Comparison of ENCODE assay signal across 14 cellular contexts in genomic region chr16:49700928-49701685, GRCh38.
DNase-seq lines count a peak whose midpoint lies in the region; ATAC-seq, FAIRE-seq and TF ChIP-seq lines count a peak whose summit lies in the region.
"Had no signal": no experiment of that assay in that cellular context is flagged by ENCODE, and none has a peak within 500 bp of the region (broad histone marks: within the 10 kb centered on the region; RNA-seq: fewer than 3 reads in every experiment).

No MANE protein-coding gene starts in this region.

- TF ChIP-seq CTCF in HepG2 (CRISPR knock-in tag; IDR thresholded peaks at IDR 0.05) (no peak), right lobe of liver (IDR thresholded peaks at IDR 0.05) (no peak), fibroblast of pulmonary artery (IDR thresholded peaks at IDR 0.05; ENCODE audit: low read length, missing control alignments) (no peak)

- H3K36me3 ChIP-seq in HepG2 (replicated peaks in 1 of 2; ENCODE audit: control insufficient read depth in 1 of 2, insufficient read depth in 2 of 2, low read length in 2 of 2) (no peaks in the 10 kb centered on the region), right lobe of liver (no peaks in the 10 kb centered on the region), neuronal stem cell (replicated peaks in 1 of 2; ENCODE audit: control insufficient read depth in 2 of 2, insufficient read depth in 2 of 2, low read length in 2 of 2) (peaks cover 0 to 15% of the 10 kb centered on the region in 2 donors), aorta (ENCODE audit: control insufficient read depth in 1 of 2, insufficient read depth in 2 of 2, low read length in 1 of 2) (no peaks in the 10 kb centered on the region)
- no peaks in the 10 kb centered on the region for H3K36me3 ChIP-seq in naive thymus-derived CD4-positive, alpha-beta T cell (ENCODE audit: control insufficient read depth in 2 of 3, insufficient read depth in 3 of 3, low read length in 3 of 3)
- H3K36me3 ChIP-seq: spleen had no signal

- no peak overlapping the region for H3K23ac ChIP-seq in neuronal stem cell (ENCODE audit: low read depth, low read length, poor library complexity)

- H3K27ac Mint-ChIP-seq in naive thymus-derived CD4-positive, alpha-beta T cell = no peak overlapping the region
- H3K27ac Mint-ChIP-seq: activated B cell treated with CpG ODN at 0.5 μM for 24 hours; activated T-cell treated with anti-CD3 and anti-CD28 coated beads, Interleukin-2, amount 50 U/mL, for 24 hours had no signal

- H3K9me3 ChIP-seq in HepG2 (ENCODE audit: low read length) = no peaks in the 10 kb centered on the region
- no peaks in the 10 kb centered on the region for H3K9me3 ChIP-seq in right lobe of liver
- no peaks in the 10 kb centered on the region for H3K9me3 ChIP-seq in neuronal stem cell (replicated peaks in 1 of 2; ENCODE audit: control insufficient read depth in 2 of 2, insufficient read depth in 1 of 2, low read depth in 1 of 2, low read length in 2 of 2)
- no peaks in the 10 kb centered on the region for H3K9me3 ChIP-seq in aorta (ENCODE audit: control insufficient read depth, low read length)
- no peaks in the 10 kb centered on the region for H3K9me3 ChIP-seq in naive thymus-derived CD4-positive, alpha-beta T cell (ENCODE audit: control insufficient read depth in 2 of 3, low read length in 3 of 3)

- H2BK15ac ChIP-seq in neuronal stem cell (ENCODE audit: low read length) = no peak overlapping the region

- intact Hi-C loops in HepG2 (cut with micrococcal nuclease; ENCODE audit: unreplicated experiment) = no loop called here
- intact Hi-C loops in right lobe of liver (cut with DNase I) = no loop called here
- intact Hi-C loops in aorta (cut with DNase I) = loop anchor here in 1 of 2 donors (5.0 kb wide), 1 partner anchor 156 kb away; the partner anchor contains the start of gene ZNF423
- intact Hi-C loops in naive thymus-derived CD4-positive, alpha-beta T cell (cut with micrococcal nuclease) = no loop called here

- peaks cover 2% of the 10 kb centered on the region for H3K79me1 ChIP-seq in neuronal stem cell (ENCODE audit: low read depth, low read length)

- TF ChIP-seq POLR2A in HepG2 (IDR thresholded peaks at IDR 0.05; ENCODE audit: insufficient read depth in 1 of 2, low read depth in 2 of 2, low read length in 2 of 2) (no peak), right lobe of liver (IDR thresholded peaks at IDR 0.05) (no peak)

- ATAC-seq in HepG2 (no peak), right lobe of liver (no peak), aorta (ENCODE audit: low FRiP score) (peak; percentile 64)
- ATAC-seq in naive thymus-derived CD4-positive, alpha-beta T cell = no peak

- H3K9ac ChIP-seq in HepG2 (ENCODE audit: insufficient read depth, low read depth, low read length) (no peak overlapping the region), neuronal stem cell (ENCODE audit: low read depth, low read length, poor library complexity) (no peak overlapping the region)

- POLR2A ChIA-PET in HepG2 (lab: Yijun Ruan, JAX) = no interaction called here
- POLR2A ChIA-PET in naive thymus-derived CD4-positive, alpha-beta T cell (lab: Charles Lee) = no interaction called here

- H4K8ac ChIP-seq in neuronal stem cell (ENCODE audit: low read depth, low read length) = no peak overlapping the region

- H3K27ac ChIP-seq in HepG2 (ENCODE audit: extremely low read length, insufficient read depth, low read length) (no peak overlapping the region), right lobe of liver (no peak overlapping the region), neuronal stem cell (replicated peaks; ENCODE audit: low read length) (peak overlapping the region; percentile 97), aorta (ENCODE audit: low read depth in 1 of 2, low read length in 2 of 2) (no peak overlapping the region)
- no peak overlapping the region for H3K27ac ChIP-seq in naive thymus-derived CD4-positive, alpha-beta T cell (ENCODE audit: low read depth, low read length)
- H3K27ac ChIP-seq: spleen had no signal

- H3K27me3 Mint-ChIP-seq in naive thymus-derived CD4-positive, alpha-beta T cell = peaks cover 19 to 41% (median 26%) of the 10 kb centered on the region in 5 donors

- H2BK12ac ChIP-seq in neuronal stem cell (ENCODE audit: low read length) = no peak overlapping the region

- no peaks in the 10 kb centered on the region for H3K79me2 ChIP-seq in HepG2 (ENCODE audit: insufficient read depth, low read length)

- DNase-seq in HepG2 (ENCODE audit: low spot score) = no peak
- DNase-seq in right lobe of liver = no peak
- DNase-seq in fibroblast of pulmonary artery (ENCODE audit: low read depth) = peak; percentile 73
- DNase-seq in neuronal stem cell (ENCODE audit: low spot score) = no peak
- no peak for DNase-seq in aorta
- no peak for DNase-seq in HuH-7 (ENCODE audit: low spot score)
- no peak for DNase-seq in germinal center (ENCODE audit: low spot score)
- no peak for DNase-seq in naive thymus-derived CD4-positive, alpha-beta T cell
- DNase-seq: activated B cell treated with CpG ODN at 0.5 μM for 24 hours; activated T-cell treated with anti-CD3 and anti-CD28 coated beads, Interleukin-2, amount 50 U/mL, for 24 hours; central memory CD4-positive, alpha-beta T cell; SHP77; spleen; stimulated activated CD8-positive, alpha-beta memory T cell treated with anti-CD3 and anti-CD28 coated beads, Interleukin-4, amount 100 ng/mL, for 48 hours had no signal

- no peaks in the 10 kb centered on the region for H4K20me1 ChIP-seq in HepG2 (ENCODE audit: insufficient read depth, low read length)

- H4K91ac ChIP-seq in neuronal stem cell (ENCODE audit: low read depth, low read length, poor library complexity) = no peak overlapping the region

- H3K4me3 ChIP-seq in HepG2 (replicated peaks in 1 of 3; ENCODE audit: insufficient read depth in 1 of 3, low read depth in 2 of 3, low read length in 3 of 3) (no peak overlapping the region), right lobe of liver (no peak overlapping the region), fibroblast of pulmonary artery (replicated peaks; ENCODE audit: low read depth, low read length) (no peak overlapping the region), neuronal stem cell (ENCODE audit: low read length in 2 of 2) (peak overlapping the region in 1 of 2 donors; percentile 44), aorta (ENCODE audit: low read length in 2 of 2) (no peak overlapping the region)
- no peak overlapping the region for H3K4me3 ChIP-seq in naive thymus-derived CD4-positive, alpha-beta T cell (ENCODE audit: low read length)
- H3K4me3 ChIP-seq: spleen had no signal

- H2AK5ac ChIP-seq in neuronal stem cell (ENCODE audit: low read depth, low read length) = no peak overlapping the region

- no peak for TF ChIP-seq EP300 in HepG2 (IDR thresholded peaks at IDR 0.05; ENCODE audit: low read depth in 2 of 2, low read length in 2 of 2)
- no peak for TF ChIP-seq EP300 in HepG2 (CRISPR knock-in tag; IDR thresholded peaks at IDR 0.05; ENCODE audit: borderline replicate concordance)

- no peaks in the 10 kb centered on the region for H3K36me3 Mint-ChIP-seq in naive thymus-derived CD4-positive, alpha-beta T cell

- H3K14ac ChIP-seq in neuronal stem cell (ENCODE audit: low read length) = no peak overlapping the region

- FAIRE-seq in HepG2 (lab: Jason Lieb, UNC) = no peak

- no peak overlapping the region for H2BK5ac ChIP-seq in neuronal stem cell (ENCODE audit: low read length)

- H3K4me1 ChIP-seq in HepG2 (ENCODE audit: insufficient read depth, low read length) = no peaks in the 10 kb centered on the region
- H3K4me1 ChIP-seq in right lobe of liver = no peaks in the 10 kb centered on the region
- peaks cover 55 to 73% of the 10 kb centered on the region in 2 donors for H3K4me1 ChIP-seq in neuronal stem cell (ENCODE audit: control insufficient read depth in 2 of 2, insufficient read depth in 1 of 2, low read depth in 1 of 2, low read length in 2 of 2)
- H3K4me1 ChIP-seq in aorta (ENCODE audit: control insufficient read depth in 1 of 2, insufficient read depth in 2 of 2, low read length in 2 of 2) = peaks cover 0 to 3% of the 10 kb centered on the region in 2 donors
- no peaks in the 10 kb centered on the region for H3K4me1 ChIP-seq in naive thymus-derived CD4-positive, alpha-beta T cell (ENCODE audit: control insufficient read depth in 2 of 2, insufficient read depth in 2 of 2, low read length in 2 of 2)

- 48% methylated on average over 18 of the region's 18 CpGs for WGBS in HepG2 (ENCODE audit: low lambda C conversion rate)
- 40% methylated on average over 15 of the region's 18 CpGs for WGBS in right lobe of liver (ENCODE audit: insufficient coverage, low coverage, low lambda C conversion rate, missing lambda C conversion rate)
- no CpG with 5 or more reads among the region's 18 CpGs for WGBS in neuronal stem cell (ENCODE audit: extremely low coverage in 2 of 2, insufficient read length in 2 of 2, insufficient replicate concordance in 1 of 2), 2 donors
- WGBS in aorta, 2 donors = 3 to 13% methylated on average over 18 of the region's 18 CpGs

- no peak overlapping the region for H3K4ac ChIP-seq in neuronal stem cell (ENCODE audit: low read length)

- CTCF ChIA-PET in HepG2 (lab: Yijun Ruan, JAX; ENCODE audit: low intra/inter-chr PET ratio, low total read pairs) = no interaction called here
- CTCF ChIA-PET in naive thymus-derived CD4-positive, alpha-beta T cell (lab: Charles Lee) = no interaction called here

- H3K4me2 ChIP-seq in HepG2 (ENCODE audit: low read depth, low read length) = no peak overlapping the region
- H3K4me2 ChIP-seq in neuronal stem cell (ENCODE audit: insufficient read depth, low read length, poor library complexity, severe bottlenecking) = peak overlapping the region; percentile 38

- peak overlapping the region; percentile 92 for H3K18ac ChIP-seq in neuronal stem cell (ENCODE audit: low read length)

- in situ Hi-C loops in HepG2 (cut with HindIII; ENCODE audit: extremely low pct_ligation_motif_present, low pct_unique_long_range_greater_than_20kb) = no loop called here

- no peak overlapping the region for H2AFZ ChIP-seq in HepG2 (ENCODE audit: low read length)
- H2AFZ ChIP-seq in neuronal stem cell (ENCODE audit: low read length) = no peak overlapping the region

- H3K27me3 ChIP-seq in HepG2 (ENCODE audit: control insufficient read depth in 1 of 2, insufficient read depth in 2 of 2, low read length in 2 of 2) (peaks cover 0 to 19% of the 10 kb centered on the region in 2 experiments; a peak in 4 of 5 replicates), right lobe of liver (no peaks in the 10 kb centered on the region), neuronal stem cell (ENCODE audit: control insufficient read depth in 3 of 3, insufficient read depth in 3 of 3, low read depth in 1 of 3, low read length in 3 of 3) (no peaks in the 10 kb centered on the region), aorta (ENCODE audit: control insufficient read depth in 1 of 2, insufficient read depth in 2 of 2, low read length in 1 of 2) (no peaks in the 10 kb centered on the region)
- no peaks in the 10 kb centered on the region for H3K27me3 ChIP-seq in naive thymus-derived CD4-positive, alpha-beta T cell (ENCODE audit: control insufficient read depth in 2 of 2, insufficient read depth in 2 of 2, low read length in 2 of 2)

- no peak overlapping the region for H3K4me3 Mint-ChIP-seq in naive thymus-derived CD4-positive, alpha-beta T cell
- H3K4me3 Mint-ChIP-seq: activated B cell treated with CpG ODN at 0.5 μM for 24 hours; activated T-cell treated with anti-CD3 and anti-CD28 coated beads, Interleukin-2, amount 50 U/mL, for 24 hours had no signal

- no peak overlapping the region for H2BK120ac ChIP-seq in neuronal stem cell (ENCODE audit: low read depth, low read length)

- peaks cover 0 to 4% (median 0%) of the 10 kb centered on the region in 7 donors for H3K4me1 Mint-ChIP-seq in naive thymus-derived CD4-positive, alpha-beta T cell
- H3K4me1 Mint-ChIP-seq: activated B cell treated with CpG ODN at 0.5 μM for 24 hours had no signal

- H3K9me3 Mint-ChIP-seq in naive thymus-derived CD4-positive, alpha-beta T cell = peaks cover 0 to 11% (median 0%) of the 10 kb centered on the region in 11 donors
- H3K9me3 Mint-ChIP-seq: activated B cell treated with CpG ODN at 0.5 μM for 24 hours; activated T-cell treated with anti-CD3 and anti-CD28 coated beads, Interleukin-2, amount 50 U/mL, for 24 hours had no signal

- no TSS peak for BruUV-seq in HepG2 (replicated peaks; lab: Mats Ljungman, UMichigan)

- no peak for TF ChIP-seq RAD21 in HepG2 (CRISPR knock-in tag; IDR thresholded peaks at IDR 0.05)
